In genomic region chr14:90839024-90839888, GRCh38 we compare ENCODE assay signal across 13 cellular contexts. TPM values are rescaled to one million over a fixed set of nuclear protein-coding genes. Genes with fewer than 3 reads are reported as not detected.
A peak's percentile ranks its signal among the peaks of the same experiment; 100 is the strongest.
DNase-seq lines count a peak whose midpoint lies in the region; ATAC-seq and TF ChIP-seq lines count a peak whose summit lies in the region.
"Had no signal": no experiment of that assay in that cellular context is flagged by ENCODE, and none has a peak within 500 bp of the region (broad histone marks: within the 10 kb centered on the region; RNA-seq: fewer than 3 reads in every experiment).

No MANE protein-coding gene starts in this region.

- ATAC-seq in gastrocnemius medialis, result peak; percentile 73 to 79
- ATAC-seq in GM21447 (IDR thresholded peaks at IDR 0.05; ENCODE audit: unreplicated experiment), result no peak
- ATAC-seq in stimulated activated memory B cell treated with anti-CD40 and anti-IgM and Interleukin-4, amounts not matched to agents 10 μg/mL and 1 μg/mL and 100 μg/mL, for 72 hours, result no peak

- peak in 1 of 2 donors; percentile 21 for TF ChIP-seq POLR2A in gastrocnemius medialis (IDR thresholded peaks at IDR 0.05)

- H3K36me3 Mint-ChIP-seq in chondrocyte (ENCODE audit: low read depth), result no peaks in the 10 kb centered on the region
- no peaks in the 10 kb centered on the region for H3K36me3 Mint-ChIP-seq in stimulated activated memory B cell treated with anti-CD40 and anti-IgM and Interleukin-4, amounts not matched to agents 10 μg/mL and 1 μg/mL and 100 μg/mL, for 72 hours
- H3K36me3 Mint-ChIP-seq: CD4-positive, alpha-beta memory T cell had no signal

- H3K9me3 ChIP-seq in gastrocnemius medialis, result no peaks in the 10 kb centered on the region

- peak overlapping the region; percentile 70 to 81 (median 74) for H3K27ac ChIP-seq in gastrocnemius medialis

- H3K27me3 Mint-ChIP-seq in chondrocyte (ENCODE audit: low read depth), result no peaks in the 10 kb centered on the region
- peaks cover 14% of the 10 kb centered on the region for H3K27me3 Mint-ChIP-seq in stimulated activated memory B cell treated with anti-CD40 and anti-IgM and Interleukin-4, amounts not matched to agents 10 μg/mL and 1 μg/mL and 100 μg/mL, for 72 hours

- H3K4me3 ChIP-seq in gastrocnemius medialis, result peak overlapping the region in 3 of 4 donors; percentile 23 to 34 (median 33)

- intact Hi-C loops in gastrocnemius medialis (cut with DNase I; ENCODE audit: low total_unique reads), result no loop called here

- H3K36me3 ChIP-seq in gastrocnemius medialis, result no peaks in the 10 kb centered on the region

- no peaks in the 10 kb centered on the region for H3K9me3 Mint-ChIP-seq in chondrocyte (ENCODE audit: low read depth)
- H3K9me3 Mint-ChIP-seq in stimulated activated memory B cell treated with anti-CD40 and anti-IgM and Interleukin-4, amounts not matched to agents 10 μg/mL and 1 μg/mL and 100 μg/mL, for 72 hours, result no peaks in the 10 kb centered on the region
- H3K9me3 Mint-ChIP-seq: CD4-positive, alpha-beta memory T cell had no signal

- no peaks in the 10 kb centered on the region for H3K27me3 ChIP-seq in gastrocnemius medialis

- no peak overlapping the region for H3K4me3 Mint-ChIP-seq in chondrocyte (ENCODE audit: unreplicated experiment)
- no peak overlapping the region for H3K4me3 Mint-ChIP-seq in stimulated activated memory B cell treated with anti-CD40 and anti-IgM and Interleukin-4, amounts not matched to agents 10 μg/mL and 1 μg/mL and 100 μg/mL, for 72 hours
- H3K4me3 Mint-ChIP-seq: CD4-positive, alpha-beta memory T cell had no signal

- TF ChIP-seq CTCF in chondrocyte (IDR thresholded peaks at IDR 0.05) (no peak), gastrocnemius medialis (IDR thresholded peaks at IDR 0.05 in 4 of 5, conservative IDR thresholded peaks at IDR 0.05 in 1 of 5) (no peak)

- no peaks in the 10 kb centered on the region for H3K4me1 ChIP-seq in gastrocnemius medialis

- in situ Hi-C loops in gastrocnemius medialis (cut with MboI; ENCODE audit: low sequenced_read_pairs in 4 of 4), result no loop called here

- H3K27ac Mint-ChIP-seq in chondrocyte (ENCODE audit: unreplicated experiment), result peak overlapping the region; percentile 43
- H3K27ac Mint-ChIP-seq in stimulated activated memory B cell treated with anti-CD40 and anti-IgM and Interleukin-4, amounts not matched to agents 10 μg/mL and 1 μg/mL and 100 μg/mL, for 72 hours, result no peak overlapping the region

- H3K4me1 Mint-ChIP-seq in chondrocyte (ENCODE audit: low read depth), result peaks cover 8% of the 10 kb centered on the region
- H3K4me1 Mint-ChIP-seq in stimulated activated memory B cell treated with anti-CD40 and anti-IgM and Interleukin-4, amounts not matched to agents 10 μg/mL and 1 μg/mL and 100 μg/mL, for 72 hours, result peaks cover 16% of the 10 kb centered on the region

- peak; percentile 21 for DNase-seq in Daoy (ENCODE audit: low read depth)
- no peak for DNase-seq in chondrocyte (ENCODE audit: low spot score)
- DNase-seq in iris pigment epithelial cell (ENCODE audit: low read depth), result peak; percentile 40
- peak; percentile 23 to 46 for DNase-seq in gastrocnemius medialis
- no peak for DNase-seq in activated CD4-positive, alpha-beta T cell treated with anti-CD3 and anti-CD28 coated beads for 48 hours
- DNase-seq in OCI-M2 (lab: John Stamatoyannopoulos, UW; ENCODE audit: unreplicated experiment), result no peak
- DNase-seq: activated CD4-positive, alpha-beta T cell treated with anti-CD3 and anti-CD28 coated beads for 1 hour; amygdala; CD4-positive, alpha-beta memory T cell; hippocampal formation; retina had no signal

RNA-seq across cellular contexts. Expression of gene TTC7B, which starts 23.0 kb away (rescaled TPM):
- 21.3 and 33.2 TPM in 2 replicates for total RNA-seq in Daoy (2014; rRNA removed; shearing (Covaris generic))
- 29.9 to 45.6 TPM (median 40.3 TPM) in 3 replicates for total RNA-seq in chondrocyte
- 10 to 100 TPM; 35.0 to 78.7 (median 36.8) TPM for total RNA-seq in gastrocnemius medialis

Comparison
In these comparisons a context has a peak if more than half of its experiments do, and no peak if none do; other contexts are left out.
1. DNase-seq: peak in Daoy (single experiment), iris pigment epithelial cell (single experiment) and gastrocnemius medialis (2 of 2); none in chondrocyte (single experiment), activated CD4-positive, alpha-beta T cell treated with anti-CD3 and anti-CD28 coated beads for 48 hours (single experiment) and OCI-M2 (single experiment).
2. ATAC-seq: peak in gastrocnemius medialis (2 of 2); none in GM21447 (single experiment) and stimulated activated memory B cell treated with anti-CD40 and anti-IgM and Interleukin-4, amounts not matched to agents 10 μg/mL and 1 μg/mL and 100 μg/mL, for 72 hours (single experiment).